In the genomic region with DNA sequence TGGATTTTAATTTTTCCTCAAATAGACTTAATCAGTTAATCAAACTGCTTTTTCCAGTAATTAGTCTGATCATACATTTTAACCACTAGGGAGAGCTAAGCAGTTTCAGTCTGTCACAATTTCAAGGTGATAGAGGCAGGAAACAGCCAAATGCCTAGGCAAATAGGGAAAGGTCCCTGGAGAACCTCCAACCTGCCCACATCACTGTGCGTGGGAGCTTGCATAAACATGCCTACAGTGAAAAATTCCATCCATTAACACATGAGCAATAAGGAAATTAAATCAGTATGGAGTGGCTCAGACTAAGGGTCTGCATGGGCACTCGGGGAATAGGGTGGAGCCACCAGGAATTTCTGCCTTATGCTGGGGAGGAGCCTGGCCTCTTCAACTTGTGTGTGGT, we compare ENCODE assay signal across 11 cellular contexts.
DNase-seq lines count a peak whose midpoint lies in the region; ATAC-seq, FAIRE-seq and TF ChIP-seq lines count a peak whose summit lies in the region.
"Had no signal": no experiment of that assay in that cellular context is flagged by ENCODE, and none has a peak within 500 bp of the region (broad histone marks: within the 10 kb centered on the region; RNA-seq: fewer than 3 reads in every experiment).

No MANE protein-coding gene starts in this region.

- H3K4ac ChIP-seq in H1 (replicated peaks; ENCODE audit: insufficient read length, low read depth, low read length) (no peak overlapping the region), neuronal stem cell (ENCODE audit: low read length) (no peak overlapping the region)

- H4K20me1 ChIP-seq in H1 (replicated peaks in 1 of 2; ENCODE audit: control insufficient read depth in 1 of 2, insufficient read depth in 2 of 2, low read length in 2 of 2): no peaks in the 10 kb centered on the region

- H3K9me3 ChIP-seq in H1 (ENCODE audit: insufficient read depth in 2 of 2, low read depth in 1 of 2, low read length in 1 of 2): peaks cover 8 to 9% of the 10 kb centered on the region in 2 experiments; a peak in 3 of 4 replicates
- no peaks in the 10 kb centered on the region for H3K9me3 ChIP-seq in neuronal stem cell (replicated peaks in 1 of 2; ENCODE audit: control insufficient read depth in 2 of 2, insufficient read depth in 1 of 2, low read depth in 1 of 2, low read length in 2 of 2)

- no peak overlapping the region for H4K91ac ChIP-seq in H1 (replicated peaks; ENCODE audit: insufficient read length, low read length)
- H4K91ac ChIP-seq in neuronal stem cell (ENCODE audit: low read depth, low read length, poor library complexity): no peak overlapping the region

- H3K27me3 ChIP-seq in H1 (replicated peaks in 1 of 4; ENCODE audit: control insufficient read depth in 3 of 4, extremely low read depth in 1 of 4, insufficient read depth in 3 of 4, low read length in 3 of 4) (peaks cover 0 to 2% (median 0%) of the 10 kb centered on the region in 4 experiments; a peak in 1 of 7 replicates), neuronal stem cell (ENCODE audit: control insufficient read depth in 3 of 3, insufficient read depth in 3 of 3, low read depth in 1 of 3, low read length in 3 of 3) (no peaks in the 10 kb centered on the region)

- POLR2A ChIA-PET in H1 (lab: Charles Lee; ENCODE audit: partially characterized antibody): no interaction called here

- no peak overlapping the region for H2BK12ac ChIP-seq in H1 (ENCODE audit: low read depth, low read length)
- no peak overlapping the region for H2BK12ac ChIP-seq in neuronal stem cell (ENCODE audit: low read length)

- no peak for ATAC-seq in stimulated activated memory B cell treated with anti-CD40 and anti-IgM and Interleukin-4, amounts not matched to agents 10 μg/mL and 1 μg/mL and 100 μg/mL, for 72 hours
- ATAC-seq: activated T-helper 17 cell treated with anti-CD3 and anti-CD28 coated beads, Interleukin-2, amount 50 U/mL, for 72 hours had no signal

- peaks cover 7% of the 10 kb centered on the region for H3K9me3 Mint-ChIP-seq in nephron
- no peaks in the 10 kb centered on the region for H3K9me3 Mint-ChIP-seq in stimulated activated memory B cell treated with anti-CD40 and anti-IgM and Interleukin-4, amounts not matched to agents 10 μg/mL and 1 μg/mL and 100 μg/mL, for 72 hours
- peaks cover 1% of the 10 kb centered on the region for H3K9me3 Mint-ChIP-seq in activated naive CD4-positive, alpha-beta T cell treated with anti-CD3 and anti-CD28 coated beads for 36 hours
- H3K9me3 Mint-ChIP-seq: CD8-positive, alpha-beta memory T cell had no signal

- H3K4me3 ChIP-seq in H1 (ENCODE audit: extremely low read depth in 1 of 4, insufficient read depth in 2 of 4, low read depth in 3 of 4, low read length in 4 of 4) (no peak overlapping the region), neuronal stem cell (ENCODE audit: low read length in 2 of 2) (no peak overlapping the region)

- intact Hi-C loops in activated naive CD4-positive, alpha-beta T cell treated with anti-CD3 and anti-CD28 coated beads for 36 hours (cut with micrococcal nuclease): no loop called here

- H2BK120ac ChIP-seq in H1 (replicated peaks; ENCODE audit: low read depth, low read length) (no peak overlapping the region), neuronal stem cell (ENCODE audit: low read depth, low read length) (no peak overlapping the region)

- 76% methylated on average over 2 of the region's 2 CpGs; no CpG with 5 or more reads in 1 of the 2 experiments for WGBS in H1 (ENCODE audit: extremely low coverage in 1 of 2, insufficient coverage in 1 of 2, insufficient read length in 1 of 2, insufficient replicate concordance in 2 of 2, low coverage in 1 of 2, low lambda C conversion rate in 2 of 2, missing lambda C conversion rate in 1 of 2), 2 experiments
- no CpG with 5 or more reads among the region's 2 CpGs for WGBS in neuronal stem cell (ENCODE audit: extremely low coverage in 2 of 2, insufficient read length in 2 of 2, insufficient replicate concordance in 1 of 2), 2 donors

- TF ChIP-seq POLR2A in H1 (IDR thresholded peaks at IDR 0.05; ENCODE audit: control extremely low read depth in 1 of 2, low read depth in 2 of 2, low read length in 2 of 2): no peak

- no peaks in the 10 kb centered on the region for H3K27me3 Mint-ChIP-seq in nephron (ENCODE audit: low read depth)
- H3K27me3 Mint-ChIP-seq in stimulated activated memory B cell treated with anti-CD40 and anti-IgM and Interleukin-4, amounts not matched to agents 10 μg/mL and 1 μg/mL and 100 μg/mL, for 72 hours: no peaks in the 10 kb centered on the region
- peaks cover 15% of the 10 kb centered on the region for H3K27me3 Mint-ChIP-seq in activated naive CD4-positive, alpha-beta T cell treated with anti-CD3 and anti-CD28 coated beads for 36 hours (ENCODE audit: low read depth)

- no peak overlapping the region for H3K27ac ChIP-seq in H1 (ENCODE audit: low read depth, low read length)
- no peak overlapping the region for H3K27ac ChIP-seq in neuronal stem cell (replicated peaks; ENCODE audit: low read length)

- H3K18ac ChIP-seq in H1 (ENCODE audit: extremely low read depth, low read length) (no peak overlapping the region), neuronal stem cell (ENCODE audit: low read length) (no peak overlapping the region)

- H3K14ac ChIP-seq in H1 (ENCODE audit: insufficient read length) (no peak overlapping the region), neuronal stem cell (ENCODE audit: low read length) (no peak overlapping the region)

- no peak overlapping the region for H4K5ac ChIP-seq in H1 (ENCODE audit: insufficient read length, low read depth, low read length)

- H2AFZ ChIP-seq in H1 (ENCODE audit: low read length): 0 out of 2 replicates have a peak overlapping the region, but pooled peaks have one; percentile 9
- no peak overlapping the region for H2AFZ ChIP-seq in neuronal stem cell (ENCODE audit: low read length)

- peak in 1 of 2 experiments; percentile 25; a peak in 2 of 4 replicates for TF ChIP-seq RAD21 in H1 (IDR thresholded peaks at IDR 0.05 in 1 of 2, conservative IDR thresholded peaks at IDR 0.05 in 1 of 2; ENCODE audit: low read depth in 2 of 2, low read length in 2 of 2)

- TF ChIP-seq EP300 in H1 (IDR thresholded peaks at IDR 0.05; ENCODE audit: borderline replicate concordance in 1 of 2, low read depth in 2 of 2, low read length in 2 of 2): no peak

- H3K4me1 ChIP-seq in H1 (replicated peaks in 1 of 4; ENCODE audit: control insufficient read depth in 3 of 4, insufficient read depth in 4 of 4, low read length in 3 of 4) (no peaks in the 10 kb centered on the region), neuronal stem cell (ENCODE audit: control insufficient read depth in 2 of 2, insufficient read depth in 1 of 2, low read depth in 1 of 2, low read length in 2 of 2) (no peaks in the 10 kb centered on the region)

- H2BK5ac ChIP-seq in H1 (ENCODE audit: low read depth, low read length) (no peak overlapping the region), neuronal stem cell (ENCODE audit: low read length) (no peak overlapping the region)

- H3K9ac ChIP-seq in H1 (replicated peaks in 1 of 4; ENCODE audit: extremely low read depth in 1 of 4, low read depth in 3 of 4, low read length in 3 of 4): no peak overlapping the region
- no peak overlapping the region for H3K9ac ChIP-seq in neuronal stem cell (ENCODE audit: low read depth, low read length, poor library complexity)

- peak; percentile 19 for FAIRE-seq in H1 (lab: Jason Lieb, UNC)

- no peak overlapping the region for H2BK20ac ChIP-seq in H1 (ENCODE audit: low read length)

- H3K36me3 ChIP-seq in H1 (ENCODE audit: control insufficient read depth in 2 of 4, insufficient read depth in 4 of 4, low read length in 3 of 4) (no peaks in the 10 kb centered on the region; a peak in 1 of 8 replicates), neuronal stem cell (replicated peaks in 1 of 2; ENCODE audit: control insufficient read depth in 2 of 2, insufficient read depth in 2 of 2, low read length in 2 of 2) (no peaks in the 10 kb centered on the region)

- peaks cover 18% of the 10 kb centered on the region for H3K4me1 Mint-ChIP-seq in nephron
- H3K4me1 Mint-ChIP-seq in stimulated activated memory B cell treated with anti-CD40 and anti-IgM and Interleukin-4, amounts not matched to agents 10 μg/mL and 1 μg/mL and 100 μg/mL, for 72 hours: no peaks in the 10 kb centered on the region
- no peaks in the 10 kb centered on the region for H3K4me1 Mint-ChIP-seq in activated naive CD4-positive, alpha-beta T cell treated with anti-CD3 and anti-CD28 coated beads for 36 hours (ENCODE audit: low read depth)
- H3K4me1 Mint-ChIP-seq: activated T-helper 17 cell treated with anti-CD3 and anti-CD28 coated beads, Interleukin-2, amount 50 U/mL, for 72 hours; CD8-positive, alpha-beta memory T cell had no signal

- H2BK15ac ChIP-seq in H1 (ENCODE audit: low read length) (no peak overlapping the region), neuronal stem cell (ENCODE audit: low read length) (no peak overlapping the region)

- no peak overlapping the region for H3K4me2 ChIP-seq in H1 (ENCODE audit: insufficient read depth in 1 of 2, low read depth in 2 of 2, low read length in 2 of 2)
- H3K4me2 ChIP-seq in neuronal stem cell (ENCODE audit: insufficient read depth, low read length, poor library complexity, severe bottlenecking): no peak overlapping the region

- H3K36me3 Mint-ChIP-seq in nephron (ENCODE audit: low read depth): no peaks in the 10 kb centered on the region
- H3K36me3 Mint-ChIP-seq in stimulated activated memory B cell treated with anti-CD40 and anti-IgM and Interleukin-4, amounts not matched to agents 10 μg/mL and 1 μg/mL and 100 μg/mL, for 72 hours: no peaks in the 10 kb centered on the region
- no peaks in the 10 kb centered on the region for H3K36me3 Mint-ChIP-seq in activated naive CD4-positive, alpha-beta T cell treated with anti-CD3 and anti-CD28 coated beads for 36 hours (ENCODE audit: low read depth)
- H3K36me3 Mint-ChIP-seq: CD8-positive, alpha-beta memory T cell had no signal

- no peaks in the 10 kb centered on the region for H3K23me2 ChIP-seq in H1 (ENCODE audit: low read depth, low read length)

- no peak overlapping the region for H3K56ac ChIP-seq in H1 (replicated peaks; ENCODE audit: insufficient read length, low read depth, low read length)

- H3K79me2 ChIP-seq in H1 (ENCODE audit: control insufficient read depth in 1 of 2, insufficient read depth in 2 of 2, low read length in 2 of 2): no peaks in the 10 kb centered on the region

- no peak overlapping the region for H3K4me3 Mint-ChIP-seq in nephron
- H3K4me3 Mint-ChIP-seq in stimulated activated memory B cell treated with anti-CD40 and anti-IgM and Interleukin-4, amounts not matched to agents 10 μg/mL and 1 μg/mL and 100 μg/mL, for 72 hours: no peak overlapping the region
- H3K4me3 Mint-ChIP-seq in activated naive CD4-positive, alpha-beta T cell treated with anti-CD3 and anti-CD28 coated beads for 36 hours: no peak overlapping the region
- H3K4me3 Mint-ChIP-seq: activated T-helper 17 cell treated with anti-CD3 and anti-CD28 coated beads, Interleukin-2, amount 50 U/mL, for 72 hours; CD8-positive, alpha-beta memory T cell had no signal

- H2AK5ac ChIP-seq in H1 (ENCODE audit: low read depth, low read length) (no peak overlapping the region), neuronal stem cell (ENCODE audit: low read depth, low read length) (no peak overlapping the region)

- H4K8ac ChIP-seq in H1 (ENCODE audit: extremely low read depth, insufficient read depth, low read length) (no peak overlapping the region), neuronal stem cell (ENCODE audit: low read depth, low read length) (no peak overlapping the region)

- no peaks in the 10 kb centered on the region for H3K79me1 ChIP-seq in H1 (ENCODE audit: low read depth, low read length)
- no peaks in the 10 kb centered on the region for H3K79me1 ChIP-seq in neuronal stem cell (ENCODE audit: low read depth, low read length)

- peak overlapping the region in 1 of 3 experiments; percentile 62 for H3K27ac Mint-ChIP-seq in nephron
- H3K27ac Mint-ChIP-seq in stimulated activated memory B cell treated with anti-CD40 and anti-IgM and Interleukin-4, amounts not matched to agents 10 μg/mL and 1 μg/mL and 100 μg/mL, for 72 hours: no peak overlapping the region
- no peak overlapping the region for H3K27ac Mint-ChIP-seq in activated naive CD4-positive, alpha-beta T cell treated with anti-CD3 and anti-CD28 coated beads for 36 hours
- H3K27ac Mint-ChIP-seq: activated T-helper 17 cell treated with anti-CD3 and anti-CD28 coated beads, Interleukin-2, amount 50 U/mL, for 72 hours; CD8-positive, alpha-beta memory T cell had no signal

- CTCF ChIA-PET in H1 (lab: Charles Lee; ENCODE audit: partially characterized antibody): interaction anchor here (0.7 to 2.1 kb wide), 10 partner anchors 9 to 568 kb away, joined by 3 to 7 read pairs (median 4); no protein-coding TSS in a partner anchor
- CTCF ChIA-PET in activated naive CD4-positive, alpha-beta T cell treated with anti-CD3 and anti-CD28 coated beads for 36 hours (lab: Charles Lee): no interaction called here

- H3K23ac ChIP-seq in H1 (ENCODE audit: insufficient read length) (no peak overlapping the region), neuronal stem cell (ENCODE audit: low read depth, low read length, poor library complexity) (no peak overlapping the region)

- DNase-seq in EL (peak; percentile 42), NCI-H226 (peak; percentile 80), H1 (ENCODE audit: low read depth in 1 of 2, low spot score in 2 of 2) (no peak), nucleus accumbens (lab: John Stamatoyannopoulos, UW) (no peak), neuronal stem cell (ENCODE audit: low spot score) (no peak)
- DNase-seq in activated naive CD4-positive, alpha-beta T cell treated with anti-CD3 and anti-CD28 coated beads for 36 hours: no peak
- DNase-seq: CD8-positive, alpha-beta memory T cell; effector memory CD4-positive, alpha-beta T cell had no signal

- TF ChIP-seq CTCF in H1 (IDR thresholded peaks at IDR 0.05; ENCODE audit: control extremely low read depth in 1 of 3, insufficient read depth in 1 of 3, low read depth in 1 of 3, low read length in 3 of 3) (peak in 1 of 3 experiments; percentile 29; a peak in 2 of 4 replicates), nephron (IDR thresholded peaks at IDR 0.05; ENCODE audit: unreplicated experiment in 3 of 3) (peak; percentile 15 to 21 (median 15))

Comparison
In these comparisons a context has a peak if more than half of its experiments do, and no peak if none do; other contexts are left out.
1. DNase-seq: peak in EL (single experiment) and NCI-H226 (single experiment); none in H1 (0 of 2), nucleus accumbens (0 of 56), neuronal stem cell (single experiment) and activated naive CD4-positive, alpha-beta T cell treated with anti-CD3 and anti-CD28 coated beads for 36 hours (single experiment).